In genomic region chr12:65339161-65339560, GRCh38 we compare ENCODE assay signal across 20 cellular contexts.
DNase-seq lines count a peak whose midpoint lies in the region; ATAC-seq and TF ChIP-seq lines count a peak whose summit lies in the region.
"Had no signal": no experiment of that assay in that cellular context is flagged by ENCODE, and none has a peak within 500 bp of the region (broad histone marks: within the 10 kb centered on the region; RNA-seq: fewer than 3 reads in every experiment).

No MANE protein-coding gene starts in this region.

- no peaks in the 10 kb centered on the region for H3K79me2 ChIP-seq in PC-3 (ENCODE audit: low read length)

- no peak overlapping the region for H3K9ac ChIP-seq in PC-3 (ENCODE audit: low read length)

- DNase-seq in A673 (ENCODE audit: low spot score) (peak; percentile 41), HEK293T (ENCODE audit: extremely low spot score) (no peak), PC-3 (peak; percentile 71), fibroblast of villous mesenchyme (ENCODE audit: low read depth) (peak; percentile 55), aorta (no peak), dermis blood vessel endothelial cell (no peak), anterior cingulate cortex (lab: John Stamatoyannopoulos, UW) (no peak), left cardiac atrium (no peak)
- DNase-seq: BE2C, DMS53, KBM-7, NCI-H1105, NCI-H146, NCI-H2029, NCI-H2227 treated with DMSO at 0.1 percent for 48 hours, NCI-H510A, NCI-H82, Right ventricle myocardium superior had no signal

- H3K4me2 ChIP-seq in PC-3 (ENCODE audit: low read length), result no peak overlapping the region
- H3K4me2 ChIP-seq: GM23338 had no signal

- H4K20me1 ChIP-seq in PC-3 (ENCODE audit: low read length), result no peaks in the 10 kb centered on the region

- 96 to 97% methylated on average over 1 of the region's 1 CpG for WGBS in aorta, 2 donors

- POLR2A ChIA-PET in A673 (lab: Charles Lee; ENCODE audit: low non-redundant PET), result no interaction called here
- POLR2A ChIA-PET in HEK293T (lab: Yijun Ruan, JAX), result no interaction called here
- POLR2A ChIA-PET in PC-3 (lab: Charles Lee; ENCODE audit: unreplicated experiment), result interaction anchor here (0.6 kb wide), 1 partner anchor 230 kb away, joined by 5 read pairs; no protein-coding TSS in a partner anchor

- BruUV-seq in A673 (replicated peaks; lab: Mats Ljungman, UMichigan) (no TSS peak), PC-3 (replicated peaks; lab: Mats Ljungman, UMichigan) (no TSS peak)

- no peak overlapping the region for H3K4me3 ChIP-seq in A673 (ENCODE audit: low read depth, low read length, poor library complexity, severe bottlenecking)
- H3K4me3 ChIP-seq in PC-3 (ENCODE audit: low read length), result no peak overlapping the region
- H3K4me3 ChIP-seq in fibroblast of villous mesenchyme (ENCODE audit: low read depth, low read length), result no peak overlapping the region
- H3K4me3 ChIP-seq in aorta (ENCODE audit: low read length in 2 of 2), result no peak overlapping the region
- H3K4me3 ChIP-seq: GM23338, HAP-1 had no signal

- no peaks in the 10 kb centered on the region for H3K27me3 ChIP-seq in A673 (replicated peaks; ENCODE audit: insufficient read depth, low read depth, low read length, poor library complexity)
- H3K27me3 ChIP-seq in PC-3 (ENCODE audit: low read length), result no peaks in the 10 kb centered on the region
- H3K27me3 ChIP-seq in aorta (ENCODE audit: control insufficient read depth in 1 of 2, insufficient read depth in 2 of 2, low read length in 1 of 2), result no peaks in the 10 kb centered on the region

- H3K27ac ChIP-seq in A673 (ENCODE audit: low read depth, low read length, poor library complexity, severe bottlenecking) (no peak overlapping the region), PC-3 (ENCODE audit: low read length) (no peak overlapping the region), aorta (ENCODE audit: low read depth in 1 of 2, low read length in 2 of 2) (no peak overlapping the region)

- H3K36me3 ChIP-seq in A673 (ENCODE audit: insufficient read depth, low read length, poor library complexity, severe bottlenecking) (no peaks in the 10 kb centered on the region), PC-3 (ENCODE audit: low read depth, low read length) (no peaks in the 10 kb centered on the region), aorta (ENCODE audit: control insufficient read depth in 1 of 2, insufficient read depth in 2 of 2, low read length in 1 of 2) (peaks cover 0 to 5% of the 10 kb centered on the region in 2 donors)
- H3K36me3 ChIP-seq: BE2C, HAP-1 had no signal

- intact Hi-C loops in A673 (cut with micrococcal nuclease; ENCODE audit: unreplicated experiment) (no loop called here), PC-3 (cut with micrococcal nuclease) (no loop called here), aorta (cut with DNase I) (loop anchor here in 1 of 2 donors (10.0 kb wide), 1 partner anchor 116 kb away; no protein-coding TSS in a partner anchor), left cardiac atrium (cut with DNase I) (no loop called here)

- TF ChIP-seq CTCF in A673 (conservative IDR thresholded peaks at IDR 0.05; ENCODE audit: low read depth, low read length) (no peak), PC-3 (conservative IDR thresholded peaks at IDR 0.05; ENCODE audit: low read depth, low read length) (peak; percentile 27; the same call in 1 of the 2 replicates), fibroblast of villous mesenchyme (IDR thresholded peaks at IDR 0.05; ENCODE audit: insufficient read depth, low read depth, low read length) (no peak)

- H3F3A ChIP-seq in PC-3 (ENCODE audit: low read length, unreplicated experiment), result no peaks in the 10 kb centered on the region

- H3K4me1 ChIP-seq in A673 (ENCODE audit: insufficient read depth, low read length, poor library complexity, severe bottlenecking) (peaks cover 26% of the 10 kb centered on the region), PC-3 (ENCODE audit: insufficient read depth, low read length) (peaks cover 9% of the 10 kb centered on the region), aorta (ENCODE audit: control insufficient read depth in 1 of 2, insufficient read depth in 2 of 2, low read length in 2 of 2) (no peaks in the 10 kb centered on the region)
- H3K4me1 ChIP-seq: BE2C, HAP-1 had no signal

- CTCF ChIA-PET in A673 (lab: Charles Lee), result no interaction called here
- CTCF ChIA-PET in HEK293T (lab: Yijun Ruan, JAX), result no interaction called here
- CTCF ChIA-PET in PC-3 (lab: Charles Lee), result no interaction called here

- H3K9me2 ChIP-seq in PC-3 (replicated peaks; ENCODE audit: low read length), result no peaks in the 10 kb centered on the region

- no peak overlapping the region for H2AFZ ChIP-seq in PC-3 (ENCODE audit: low read length)
- H2AFZ ChIP-seq: GM23338 had no signal

- H3K9me3 ChIP-seq in A673 (ENCODE audit: low read depth, low read length, poor library complexity, severe bottlenecking) (no peaks in the 10 kb centered on the region), PC-3 (ENCODE audit: low read length) (no peaks in the 10 kb centered on the region), aorta (ENCODE audit: control insufficient read depth, low read length) (no peaks in the 10 kb centered on the region)
- H3K9me3 ChIP-seq: BE2C, HAP-1 had no signal

- ATAC-seq in PC-3, result peak; percentile 27; the same call in 1 of the 2 replicates
- no peak for ATAC-seq in aorta (ENCODE audit: low FRiP score)
- no peak for ATAC-seq in left cardiac atrium
- ATAC-seq: GM23338 had no signal

TF ChIP-seq in HEK293T, 16 proteins besides CTCF, POLR2A, EP300 and RAD21:
- TF ChIP-seq ARNT (IDR thresholded peaks at IDR 0.05) (no peak), PKNOX1 (IDR thresholded peaks at IDR 0.05) (peak; percentile 42; the same call in 1 of the 2 replicates)

Comparison
In these comparisons a context has a peak if more than half of its experiments do, and no peak if none do; other contexts are left out.
1. DNase-seq: peak in A673 (single experiment), PC-3 (single experiment) and fibroblast of villous mesenchyme (single experiment); none in HEK293T (single experiment), aorta (0 of 2), dermis blood vessel endothelial cell (single experiment), anterior cingulate cortex (0 of 58) and left cardiac atrium (single experiment).